8 cellular contexts compared by ENCODE assay signal in genomic region chr10:14971867-14972448, GRCh38. TPM values are rescaled to one million over a fixed set of nuclear protein-coding genes. Genes with fewer than 3 reads are reported as not detected.
DNase-seq lines count a peak whose midpoint lies in the region; ATAC-seq and TF ChIP-seq lines count a peak whose summit lies in the region.

No MANE protein-coding gene starts in this region.

- no peak overlapping the region for H3K27ac Mint-ChIP-seq in activated T-helper 2 cell treated with anti-CD3 and anti-CD28 coated beads, Interferon-gamma antibody, Interleukin-2, Interleukin-4, amounts not matched to agents 10 μg/mL and 5 μg/mL and 100 μg/mL, durations not matched to agents 14 hours and 24 hours and 36 hours

- no peaks in the 10 kb centered on the region for H3K36me3 ChIP-seq in Peyer's patch
- H3K36me3 ChIP-seq in ascending aorta: no peaks in the 10 kb centered on the region
- H3K36me3 ChIP-seq in liver (ENCODE audit: control insufficient read depth in 4 of 4, insufficient read depth in 3 of 4, low read depth in 1 of 4, low read length in 3 of 4): no peaks in the 10 kb centered on the region

- no peaks in the 10 kb centered on the region for H3K36me3 Mint-ChIP-seq in activated T-helper 2 cell treated with anti-CD3 and anti-CD28 coated beads, Interferon-gamma antibody, Interleukin-2, Interleukin-4, amounts not matched to agents 10 μg/mL and 5 μg/mL and 100 μg/mL, durations not matched to agents 14 hours and 24 hours and 36 hours (ENCODE audit: low read depth)

- peaks cover 0 to 2% (median 0%) of the 10 kb centered on the region in 4 donors for H3K9me3 ChIP-seq in Peyer's patch
- H3K9me3 ChIP-seq in ascending aorta: no peaks in the 10 kb centered on the region
- no peaks in the 10 kb centered on the region for H3K9me3 ChIP-seq in liver (ENCODE audit: control insufficient read depth in 4 of 4, low read length in 3 of 4)

- no peak overlapping the region for H3K4me3 ChIP-seq in GM12875 (ENCODE audit: low read depth, low read length)
- no peak overlapping the region for H3K4me3 ChIP-seq in Peyer's patch
- no peak overlapping the region for H3K4me3 ChIP-seq in ascending aorta
- no peak overlapping the region for H3K4me3 ChIP-seq in liver (ENCODE audit: low read depth in 1 of 3, low read length in 3 of 3)

- TF ChIP-seq RAD21 in liver (IDR thresholded peaks at IDR 0.05): peak; percentile 64 to 71

- peaks cover 11% of the 10 kb centered on the region for H3K27me3 Mint-ChIP-seq in activated T-helper 2 cell treated with anti-CD3 and anti-CD28 coated beads, Interferon-gamma antibody, Interleukin-2, Interleukin-4, amounts not matched to agents 10 μg/mL and 5 μg/mL and 100 μg/mL, durations not matched to agents 14 hours and 24 hours and 36 hours (ENCODE audit: low read depth)

- no peak overlapping the region for H3K4me3 Mint-ChIP-seq in activated T-helper 2 cell treated with anti-CD3 and anti-CD28 coated beads, Interferon-gamma antibody, Interleukin-2, Interleukin-4, amounts not matched to agents 10 μg/mL and 5 μg/mL and 100 μg/mL, durations not matched to agents 14 hours and 24 hours and 36 hours (ENCODE audit: low read depth)

- 59% methylated on average over 4 of the region's 4 CpGs for WGBS in liver

- no peak for ATAC-seq in HG03354 (IDR thresholded peaks at IDR 0.05; ENCODE audit: poor library complexity, severe bottlenecking, unreplicated experiment)
- no peak for ATAC-seq in GM19324 (IDR thresholded peaks at IDR 0.05; ENCODE audit: low FRiP score, unreplicated experiment)
- no peak for ATAC-seq in GM21515 (IDR thresholded peaks at IDR 0.05; ENCODE audit: unreplicated experiment)

- peak in 2 of 3 donors; percentile 49 to 69 for DNase-seq in Peyer's patch
- no peak for DNase-seq in ascending aorta (ENCODE audit: low spot score in 2 of 2)
- DNase-seq in activated T-helper 2 cell treated with anti-CD3 and anti-CD28 coated beads, Interferon-gamma antibody, Interleukin-2, Interleukin-4, amounts not matched to agents 10 μg/mL and 5 μg/mL and 100 μg/mL, durations not matched to agents 14 hours and 24 hours and 36 hours (ENCODE audit: low spot score): no peak

- no peak overlapping the region for H3K27ac ChIP-seq in Peyer's patch
- no peak overlapping the region for H3K27ac ChIP-seq in ascending aorta
- no peak overlapping the region for H3K27ac ChIP-seq in liver (ENCODE audit: low read depth in 1 of 2, low read length in 2 of 2)

- TF ChIP-seq CTCF in GM12875 (IDR thresholded peaks at IDR 0.05; ENCODE audit: borderline replicate concordance, insufficient read depth, low read depth, low read length) (peak; percentile 72), Peyer's patch (IDR thresholded peaks at IDR 0.05) (peak in 3 of 6 experiments; percentile 42 to 61 (median 48)), ascending aorta (IDR thresholded peaks at IDR 0.05) (peak in 2 of 3 experiments; percentile 32 to 48), liver (IDR thresholded peaks at IDR 0.05; ENCODE audit: low read depth, low read length, missing input control) (peak; percentile 40)

- H3K4me1 Mint-ChIP-seq in activated T-helper 2 cell treated with anti-CD3 and anti-CD28 coated beads, Interferon-gamma antibody, Interleukin-2, Interleukin-4, amounts not matched to agents 10 μg/mL and 5 μg/mL and 100 μg/mL, durations not matched to agents 14 hours and 24 hours and 36 hours (ENCODE audit: low read depth): peaks cover 4% of the 10 kb centered on the region

- intact Hi-C loops in ascending aorta (cut with DNase I): no loop called here
- intact Hi-C loops in activated T-helper 2 cell treated with anti-CD3 and anti-CD28 coated beads, Interferon-gamma antibody, Interleukin-2, Interleukin-4, amounts not matched to agents 10 μg/mL and 5 μg/mL and 100 μg/mL, durations not matched to agents 14 hours and 24 hours and 36 hours (cut with micrococcal nuclease): loop anchor here (5.0 kb wide), 1 partner anchor 475 kb away; no protein-coding TSS in a partner anchor

- H3K27me3 ChIP-seq in Peyer's patch (no peaks in the 10 kb centered on the region), ascending aorta (no peaks in the 10 kb centered on the region), liver (ENCODE audit: control insufficient read depth in 4 of 4, insufficient read depth in 4 of 4, low read length in 3 of 4) (no peaks in the 10 kb centered on the region)

- no peaks in the 10 kb centered on the region for H3K4me1 ChIP-seq in Peyer's patch
- no peaks in the 10 kb centered on the region for H3K4me1 ChIP-seq in ascending aorta
- no peaks in the 10 kb centered on the region for H3K4me1 ChIP-seq in liver (ENCODE audit: control insufficient read depth in 4 of 4, insufficient read depth in 4 of 4, low read length in 3 of 4)

- H3K9me3 Mint-ChIP-seq in activated T-helper 2 cell treated with anti-CD3 and anti-CD28 coated beads, Interferon-gamma antibody, Interleukin-2, Interleukin-4, amounts not matched to agents 10 μg/mL and 5 μg/mL and 100 μg/mL, durations not matched to agents 14 hours and 24 hours and 36 hours: no peaks in the 10 kb centered on the region

- TF ChIP-seq POLR2A in Peyer's patch (IDR thresholded peaks at IDR 0.05): no peak

- H3K9ac ChIP-seq in liver (ENCODE audit: low read depth in 1 of 2, low read length in 2 of 2): no peak overlapping the region

TF ChIP-seq in liver, 16 proteins besides CTCF, POLR2A, EP300 and RAD21 (continues in another document):
- TF ChIP-seq FOXA2 (IDR thresholded peaks at IDR 0.05) (no peak), ATF3 (IDR thresholded peaks at IDR 0.05) (no peak), EGR1 (IDR thresholded peaks at IDR 0.05; ENCODE audit: low read depth in 2 of 2) (no peak), HNF4A (conservative IDR thresholded peaks at IDR 0.05) (no peak), FOXA1 (IDR thresholded peaks at IDR 0.05) (no peak), HNF4G (IDR thresholded peaks at IDR 0.05) (no peak), GABPA (IDR thresholded peaks at IDR 0.05 in 1 of 2, conservative IDR thresholded peaks at IDR 0.05 in 1 of 2) (no peak), NR2F2 (IDR thresholded peaks at IDR 0.05) (no peak), SP1 (IDR thresholded peaks at IDR 0.05) (no peak), TAF1 (conservative IDR thresholded peaks at IDR 0.05) (no peak), RXRA (IDR thresholded peaks at IDR 0.05) (no peak), JUND (IDR thresholded peaks at IDR 0.05) (no peak)
- TF ChIP-seq, protein P1, sequence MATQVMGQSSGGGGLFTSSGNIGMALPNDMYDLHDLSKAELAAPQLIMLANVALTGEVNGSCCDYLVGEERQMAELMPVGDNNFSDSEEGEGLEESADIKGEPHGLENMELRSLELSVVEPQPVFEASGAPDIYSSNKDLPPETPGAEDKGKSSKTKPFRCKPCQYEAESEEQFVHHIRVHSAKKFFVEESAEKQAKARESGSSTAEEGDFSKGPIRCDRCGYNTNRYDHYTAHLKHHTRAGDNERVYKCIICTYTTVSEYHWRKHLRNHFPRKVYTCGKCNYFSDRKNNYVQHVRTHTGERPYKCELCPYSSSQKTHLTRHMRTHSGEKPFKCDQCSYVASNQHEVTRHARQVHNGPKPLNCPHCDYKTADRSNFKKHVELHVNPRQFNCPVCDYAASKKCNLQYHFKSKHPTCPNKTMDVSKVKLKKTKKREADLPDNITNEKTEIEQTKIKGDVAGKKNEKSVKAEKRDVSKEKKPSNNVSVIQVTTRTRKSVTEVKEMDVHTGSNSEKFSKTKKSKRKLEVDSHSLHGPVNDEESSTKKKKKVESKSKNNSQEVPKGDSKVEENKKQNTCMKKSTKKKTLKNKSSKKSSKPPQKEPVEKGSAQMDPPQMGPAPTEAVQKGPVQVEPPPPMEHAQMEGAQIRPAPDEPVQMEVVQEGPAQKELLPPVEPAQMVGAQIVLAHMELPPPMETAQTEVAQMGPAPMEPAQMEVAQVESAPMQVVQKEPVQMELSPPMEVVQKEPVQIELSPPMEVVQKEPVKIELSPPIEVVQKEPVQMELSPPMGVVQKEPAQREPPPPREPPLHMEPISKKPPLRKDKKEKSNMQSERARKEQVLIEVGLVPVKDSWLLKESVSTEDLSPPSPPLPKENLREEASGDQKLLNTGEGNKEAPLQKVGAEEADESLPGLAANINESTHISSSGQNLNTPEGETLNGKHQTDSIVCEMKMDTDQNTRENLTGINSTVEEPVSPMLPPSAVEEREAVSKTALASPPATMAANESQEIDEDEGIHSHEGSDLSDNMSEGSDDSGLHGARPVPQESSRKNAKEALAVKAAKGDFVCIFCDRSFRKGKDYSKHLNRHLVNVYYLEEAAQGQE (IDR thresholded peaks at IDR 0.05): no peak
- TF ChIP-seq, protein P2, sequence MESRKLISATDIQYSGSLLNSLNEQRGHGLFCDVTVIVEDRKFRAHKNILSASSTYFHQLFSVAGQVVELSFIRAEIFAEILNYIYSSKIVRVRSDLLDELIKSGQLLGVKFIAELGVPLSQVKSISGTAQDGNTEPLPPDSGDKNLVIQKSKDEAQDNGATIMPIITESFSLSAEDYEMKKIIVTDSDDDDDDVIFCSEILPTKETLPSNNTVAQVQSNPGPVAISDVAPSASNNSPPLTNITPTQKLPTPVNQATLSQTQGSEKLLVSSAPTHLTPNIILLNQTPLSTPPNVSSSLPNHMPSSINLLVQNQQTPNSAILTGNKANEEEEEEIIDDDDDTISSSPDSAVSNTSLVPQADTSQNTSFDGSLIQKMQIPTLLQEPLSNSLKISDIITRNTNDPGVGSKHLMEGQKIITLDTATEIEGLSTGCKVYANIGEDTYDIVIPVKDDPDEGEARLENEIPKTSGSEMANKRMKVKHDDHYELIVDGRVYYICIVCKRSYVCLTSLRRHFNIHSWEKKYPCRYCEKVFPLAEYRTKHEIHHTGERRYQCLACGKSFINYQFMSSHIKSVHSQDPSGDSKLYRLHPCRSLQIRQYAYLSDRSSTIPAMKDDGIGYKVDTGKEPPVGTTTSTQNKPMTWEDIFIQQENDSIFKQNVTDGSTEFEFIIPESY (IDR thresholded peaks at IDR 0.05): no peak

RNA-seq across cellular contexts. Expression of gene MEIG1, which starts 12.8 kb away (rescaled TPM):
- total RNA-seq in Peyer's patch: not detected
- not detected for total RNA-seq in ascending aorta
- total RNA-seq in liver: under 1 TPM in 1 of 2 donors, not detected in 1; 0.33 TPM
- polyA plus RNA-seq in liver: not detected
- 0.62 TPM in 1 of 2 replicates, not detected in the other for total RNA-seq in activated T-helper 2 cell treated with anti-CD3 and anti-CD28 coated beads, Interferon-gamma antibody, Interleukin-2, Interleukin-4, amounts not matched to agents 10 μg/mL and 5 μg/mL and 100 μg/mL, durations not matched to agents 14 hours and 24 hours and 36 hours

RNA-seq across cellular contexts. Expression of gene DCLRE1C, which starts 18.1 kb away (rescaled TPM):
- total RNA-seq in Peyer's patch: 10 to 100 TPM; 10.9 to 18.2 (median 16.5) TPM
- total RNA-seq in ascending aorta: 8.6 TPM
- 1 to 10 TPM; 2.8 to 9.9 TPM for total RNA-seq in liver
- polyA plus RNA-seq in liver: 1 to 10 TPM in 1 of 2 donors, under 1 TPM in 1; 0.93 to 3.5 TPM
- 20.5 and 21.0 TPM in 2 replicates for total RNA-seq in activated T-helper 2 cell treated with anti-CD3 and anti-CD28 coated beads, Interferon-gamma antibody, Interleukin-2, Interleukin-4, amounts not matched to agents 10 μg/mL and 5 μg/mL and 100 μg/mL, durations not matched to agents 14 hours and 24 hours and 36 hours

Comparison
In these comparisons a context has a peak if more than half of its experiments do, and no peak if none do; other contexts are left out.
1. DNase-seq: peak in Peyer's patch (2 of 3); none in ascending aorta (0 of 2) and activated T-helper 2 cell treated with anti-CD3 and anti-CD28 coated beads, Interferon-gamma antibody, Interleukin-2, Interleukin-4, amounts not matched to agents 10 μg/mL and 5 μg/mL and 100 μg/mL, durations not matched to agents 14 hours and 24 hours and 36 hours (single experiment).